ENCODE assay signal across 32 cellular contexts in the genomic region with DNA sequence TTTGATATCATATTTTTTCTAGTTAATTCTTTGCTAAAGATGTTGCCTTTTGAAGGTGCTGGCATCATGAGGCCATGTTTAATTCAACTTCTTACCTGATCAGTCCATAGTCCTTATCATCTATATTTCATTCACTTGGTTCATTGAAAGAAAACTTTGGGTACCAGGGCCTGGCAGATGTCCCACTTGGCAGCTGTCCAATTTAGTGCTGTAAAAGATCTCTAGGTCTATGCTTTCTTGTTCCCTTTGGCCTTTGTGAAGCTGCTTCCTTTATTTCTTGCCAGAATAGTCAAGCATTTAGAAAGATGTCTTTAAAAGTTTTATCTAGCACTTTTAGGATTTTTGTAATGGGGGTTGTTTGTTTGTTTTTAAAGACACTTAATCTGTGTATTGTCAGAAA.
DNase-seq lines count a peak whose midpoint lies in the region; ATAC-seq and TF ChIP-seq lines count a peak whose summit lies in the region.
"Had no signal": no experiment of that assay in that cellular context is flagged by ENCODE, and none has a peak within 500 bp of the region (broad histone marks: within the 10 kb centered on the region; RNA-seq: fewer than 3 reads in every experiment).

No MANE protein-coding gene starts in this region.

- no TSS peak for BruUV-seq in A673 (replicated peaks; lab: Mats Ljungman, UMichigan)

- H3K4me1 ChIP-seq in A673 (ENCODE audit: insufficient read depth, low read length, poor library complexity, severe bottlenecking) = no peaks in the 10 kb centered on the region
- H3K4me1 ChIP-seq: adrenal gland, body of pancreas, left ventricle myocardium inferior, neural progenitor cell, parathyroid adenoma, upper lobe of left lung had no signal

- H3K27me3 ChIP-seq in A673 (replicated peaks; ENCODE audit: insufficient read depth, low read depth, low read length, poor library complexity) = no peaks in the 10 kb centered on the region
- H3K27me3 ChIP-seq: body of pancreas, neural progenitor cell, upper lobe of left lung had no signal

- no peak for TF ChIP-seq CTCF in A673 (conservative IDR thresholded peaks at IDR 0.05; ENCODE audit: low read depth, low read length)

- POLR2A ChIA-PET in A673 (lab: Charles Lee; ENCODE audit: low non-redundant PET) = no interaction called here

- H3K27ac ChIP-seq in A673 (ENCODE audit: low read depth, low read length, poor library complexity, severe bottlenecking) = no peak overlapping the region
- H3K27ac ChIP-seq: 22Rv1, adrenal gland, body of pancreas, left ventricle myocardium inferior, neural progenitor cell, parathyroid adenoma, PC-9, upper lobe of left lung had no signal

- H3K9me3 ChIP-seq in A673 (ENCODE audit: low read depth, low read length, poor library complexity, severe bottlenecking) = no peaks in the 10 kb centered on the region
- H3K9me3 ChIP-seq: adrenal gland, body of pancreas had no signal

- H3K4me3 ChIP-seq in A673 (ENCODE audit: low read depth, low read length, poor library complexity, severe bottlenecking) = no peak overlapping the region
- H3K4me3 ChIP-seq: adrenal gland, body of pancreas, left ventricle myocardium inferior, neural progenitor cell, PC-9, smooth muscle cell, upper lobe of left lung had no signal

- ATAC-seq in HG02610 (IDR thresholded peaks at IDR 0.05; ENCODE audit: unreplicated experiment) = no peak
- ATAC-seq: activated CD4-positive, CD25-positive, alpha-beta regulatory T cell treated with anti-CD3 and anti-CD28 coated beads, Interleukin-2, amount 50 U/mL, for 24 hours; body of pancreas; esophagus mucosa had no signal

- peak; percentile 52 for DNase-seq in DMS 273 (lab: John Stamatoyannopoulos, UW; ENCODE audit: unreplicated experiment)
- DNase-seq in DMS 273 treated with DMSO at 0.1 percent for 48 hours (lab: John Stamatoyannopoulos, UW) = no peak
- peak; percentile 24 for DNase-seq in A673 (ENCODE audit: low spot score)
- DNase-seq in NCI-H1105 treated with DMSO at 0.1 percent for 48 hours (lab: John Stamatoyannopoulos, UW) = peak; percentile 65
- DNase-seq in SK-N-DZ (ENCODE audit: low spot score) = peak; percentile 32
- DNase-seq in LoVo (ENCODE audit: low spot score) = no peak
- no peak for DNase-seq in activated CD4-positive, alpha-beta T cell treated with anti-CD3 and anti-CD28 coated beads, Interleukin-2, amount 50 U/mL, for 48 hours
- DNase-seq: activated CD4-positive, alpha-beta memory T cell treated with anti-CD3 and anti-CD28 coated beads, Interleukin-2, amount 10 ng/mL, durations not matched to agents 7 days and 5 days; activated CD8-positive, alpha-beta memory T cell treated with anti-CD3 and anti-CD28 coated beads, Interleukin-2, amount 50 U/mL, for 4 hours; activated naive CD4-positive, alpha-beta T cell treated with anti-CD3 and anti-CD28 coated beads for 36 hours; dermis blood vessel endothelial cell; GOT3; KG1; left ventricle myocardium inferior; mesenchymal stem cell; NCI-H1694 treated with DMSO at 0.1 percent for 48 hours; NCI-H2227 treated with DMSO at 0.1 percent for 48 hours; PC-9; retina; Right ventricle myocardium superior; stimulated activated naive CD4-positive, alpha-beta T cell; T-helper 2 cell; upper lobe of left lung had no signal

- intact Hi-C loops in A673 (cut with micrococcal nuclease; ENCODE audit: unreplicated experiment) = no loop called here

- H3K36me3 ChIP-seq in A673 (ENCODE audit: insufficient read depth, low read length, poor library complexity, severe bottlenecking) = no peaks in the 10 kb centered on the region
- H3K36me3 ChIP-seq: adrenal gland, left ventricle myocardium inferior, neural progenitor cell, upper lobe of left lung had no signal

- CTCF ChIA-PET in A673 (lab: Charles Lee) = no interaction called here

Comparison
In these comparisons a context has a peak if more than half of its experiments do, and no peak if none do; other contexts are left out.
1. DNase-seq: peak in DMS 273 (single experiment), A673 (single experiment), NCI-H1105 treated with DMSO at 0.1 percent for 48 hours (single experiment) and SK-N-DZ (single experiment); none in DMS 273 treated with DMSO at 0.1 percent for 48 hours (single experiment), LoVo (single experiment) and activated CD4-positive, alpha-beta T cell treated with anti-CD3 and anti-CD28 coated beads, Interleukin-2, amount 50 U/mL, for 48 hours (0 of 2).